ENCODE assay signal across 14 cellular contexts in genomic region chr14:42671636-42672035, GRCh38.
A peak's percentile ranks its signal among the peaks of the same experiment; 100 is the strongest.
DNase-seq lines count a peak whose midpoint lies in the region; ATAC-seq and TF ChIP-seq lines count a peak whose summit lies in the region.
"Had no signal": no experiment of that assay in that cellular context is flagged by ENCODE, and none has a peak within 500 bp of the region (broad histone marks: within the 10 kb centered on the region; RNA-seq: fewer than 3 reads in every experiment).

No MANE protein-coding gene starts in this region.

- H3K9ac ChIP-seq in Karpas-422 (ENCODE audit: low read length), result no peak overlapping the region

- H3K27ac ChIP-seq in Karpas-422 (ENCODE audit: low read length) (no peak overlapping the region), foreskin keratinocyte (no peak overlapping the region), gastrocnemius medialis (no peak overlapping the region)
- H3K27ac ChIP-seq: A549, C4-2B had no signal

- H4K20me1 ChIP-seq in Karpas-422 (ENCODE audit: insufficient read depth, low read depth, low read length), result no peaks in the 10 kb centered on the region

- no peak overlapping the region for H3K4me2 ChIP-seq in Karpas-422 (ENCODE audit: low read depth, low read length, poor library complexity, severe bottlenecking)
- H3K4me2 ChIP-seq: A549 had no signal

- H3K4me1 ChIP-seq in Karpas-422 (ENCODE audit: low read length) (no peaks in the 10 kb centered on the region), foreskin keratinocyte (no peaks in the 10 kb centered on the region), gastrocnemius medialis (no peaks in the 10 kb centered on the region)
- H3K4me1 ChIP-seq: A549, BE2C had no signal

- TF ChIP-seq CTCF in foreskin keratinocyte (conservative IDR thresholded peaks at IDR 0.05), result no peak
- no peak for TF ChIP-seq CTCF in gastrocnemius medialis (IDR thresholded peaks at IDR 0.05 in 4 of 5, conservative IDR thresholded peaks at IDR 0.05 in 1 of 5)

- DNase-seq in Karpas-422, result no peak
- peak; percentile 1 for DNase-seq in RKO (ENCODE audit: low spot score)
- DNase-seq in foreskin keratinocyte, result peak; percentile 3 to 22
- DNase-seq in gastrocnemius medialis, result no peak
- DNase-seq in NCI-H345 treated with DMSO at 0.1 percent for 48 hours (lab: John Stamatoyannopoulos, UW; ENCODE audit: unreplicated experiment), result no peak
- DNase-seq in NK-92 treated with Interleukin-12 subunit alpha and Interleukin-12 subunit beta, amount 100 ng/mL, for 24 hours (lab: John Stamatoyannopoulos, UW), result no peak
- DNase-seq: BE2C; CD4-positive, alpha-beta memory T cell; DMS79; HCEC 1CT; HFFc6 had no signal

- H3K27me3 ChIP-seq in Karpas-422 (ENCODE audit: low read length) (no peaks in the 10 kb centered on the region), foreskin keratinocyte (no peaks in the 10 kb centered on the region), gastrocnemius medialis (no peaks in the 10 kb centered on the region)
- H3K27me3 ChIP-seq: BE2C had no signal

- intact Hi-C loops in gastrocnemius medialis (cut with DNase I; ENCODE audit: low total_unique reads), result no loop called here

- TF ChIP-seq POLR2A in gastrocnemius medialis (IDR thresholded peaks at IDR 0.05), result no peak

- H3K4me3 ChIP-seq in Karpas-422 (ENCODE audit: low read length), result no peak overlapping the region
- H3K4me3 ChIP-seq in gastrocnemius medialis, result no peak overlapping the region
- H3K4me3 ChIP-seq: A549 had no signal

- no peaks in the 10 kb centered on the region for H3K79me2 ChIP-seq in Karpas-422 (ENCODE audit: low read length)

- in situ Hi-C loops in gastrocnemius medialis (cut with MboI; ENCODE audit: low sequenced_read_pairs in 4 of 4), result no loop called here

- peak overlapping the region; percentile 7; the same call in 1 of the 2 replicates for H2AFZ ChIP-seq in Karpas-422 (ENCODE audit: low read length)

- H3K9me2 ChIP-seq in Karpas-422 (replicated peaks; ENCODE audit: insufficient read depth, low read length), result no peaks in the 10 kb centered on the region

- no peaks in the 10 kb centered on the region; the same call in 1 of the 2 replicates for H3K36me3 ChIP-seq in Karpas-422 (ENCODE audit: insufficient read depth, low read length)
- no peaks in the 10 kb centered on the region for H3K36me3 ChIP-seq in gastrocnemius medialis
- H3K36me3 ChIP-seq: BE2C had no signal

- no peak for ATAC-seq in foreskin keratinocyte
- ATAC-seq in gastrocnemius medialis, result no peak
- no peak for ATAC-seq in GM18498 (IDR thresholded peaks at IDR 0.05; ENCODE audit: unreplicated experiment)
- ATAC-seq: A549 had no signal

- no peaks in the 10 kb centered on the region; the same call in 1 of the 2 replicates for H3K9me3 ChIP-seq in Karpas-422 (ENCODE audit: low read length)
- H3K9me3 ChIP-seq in gastrocnemius medialis, result no peaks in the 10 kb centered on the region
- H3K9me3 ChIP-seq: A549, BE2C had no signal

Comparison
In these comparisons a context has a peak if more than half of its experiments do, and no peak if none do; other contexts are left out.
1. DNase-seq: peak in RKO (single experiment) and foreskin keratinocyte (2 of 2); none in Karpas-422 (single experiment), gastrocnemius medialis (0 of 2), NCI-H345 treated with DMSO at 0.1 percent for 48 hours (single experiment) and NK-92 treated with Interleukin-12 subunit alpha and Interleukin-12 subunit beta, amount 100 ng/mL, for 24 hours (single experiment).